In genomic region chr12:31958601-31959000, GRCh38 we compare ENCODE assay signal across 8 cellular contexts. TPM values are rescaled to one million over a fixed set of nuclear protein-coding genes. Genes with fewer than 3 reads are reported as not detected.
DNase-seq lines count a peak whose midpoint lies in the region; ATAC-seq, FAIRE-seq and TF ChIP-seq lines count a peak whose summit lies in the region.

No MANE protein-coding gene starts in this region.

- H3K27ac Mint-ChIP-seq in CD8-positive, alpha-beta T cell = peak overlapping the region; percentile 97

- TF ChIP-seq CTCF in CD8-positive, alpha-beta T cell (IDR thresholded peaks at IDR 0.05) = no peak
- TF ChIP-seq CTCF in H1 (IDR thresholded peaks at IDR 0.05; ENCODE audit: control extremely low read depth in 1 of 3, insufficient read depth in 1 of 3, low read depth in 1 of 3, low read length in 3 of 3) = no peak

- H2BK12ac ChIP-seq in H1 (ENCODE audit: low read depth, low read length) = no peak overlapping the region

- DNase-seq in CD8-positive, alpha-beta T cell = no peak
- DNase-seq in NCI-H748 treated with DMSO at 0.1 percent for 48 hours (lab: John Stamatoyannopoulos, UW) = peak; percentile 46
- no peak for DNase-seq in H1 (ENCODE audit: low read depth in 1 of 2, low spot score in 2 of 2)
- no peak for DNase-seq in NCI-H774 (lab: John Stamatoyannopoulos, UW)
- DNase-seq in SHP77 treated with DMSO at 0.1 percent for 48 hours (lab: John Stamatoyannopoulos, UW) = no peak

- H3K79me2 ChIP-seq in H1 (ENCODE audit: control insufficient read depth in 1 of 2, insufficient read depth in 2 of 2, low read length in 2 of 2) = peaks cover 19 to 41% of the 10 kb centered on the region in 2 experiments

- H3K4me2 ChIP-seq in H1 (ENCODE audit: insufficient read depth in 1 of 2, low read depth in 2 of 2, low read length in 2 of 2) = peak overlapping the region; percentile 75 to 76

- no peak for TF ChIP-seq POLR2A in H1 (IDR thresholded peaks at IDR 0.05; ENCODE audit: control extremely low read depth in 1 of 2, low read depth in 2 of 2, low read length in 2 of 2)

- H2BK15ac ChIP-seq in H1 (ENCODE audit: low read length) = no peak overlapping the region

- H3K4me3 ChIP-seq in CD8-positive, alpha-beta T cell (ENCODE audit: low read depth, low read length) = peak overlapping the region; percentile 75
- H3K4me3 ChIP-seq in H1 (ENCODE audit: extremely low read depth in 1 of 4, insufficient read depth in 2 of 4, low read depth in 3 of 4, low read length in 4 of 4) (peak overlapping the region; percentile 79 to 88 (median 85); a peak in 7 of 8 replicates), neuron (ENCODE audit: low read length) (peak overlapping the region; percentile 82)

- H3K79me1 ChIP-seq in H1 (ENCODE audit: low read depth, low read length) = peaks cover 2% of the 10 kb centered on the region; the same call in 1 of the 2 replicates

- H3K9me3 Mint-ChIP-seq in CD8-positive, alpha-beta T cell = peaks cover 2% of the 10 kb centered on the region

- no peak overlapping the region; the same call in 1 of the 2 replicates for H2AK5ac ChIP-seq in H1 (ENCODE audit: low read depth, low read length)

- H3K27me3 ChIP-seq in CD8-positive, alpha-beta T cell (ENCODE audit: insufficient read depth, low read length) = no peaks in the 10 kb centered on the region
- no peaks in the 10 kb centered on the region for H3K27me3 ChIP-seq in H1 (replicated peaks in 1 of 4; ENCODE audit: control insufficient read depth in 3 of 4, extremely low read depth in 1 of 4, insufficient read depth in 3 of 4, low read length in 3 of 4)
- no peaks in the 10 kb centered on the region for H3K27me3 ChIP-seq in neuron (ENCODE audit: insufficient read depth, low read length)

- peaks cover 0 to 6% of the 10 kb centered on the region in 2 experiments for H4K20me1 ChIP-seq in H1 (replicated peaks in 1 of 2; ENCODE audit: control insufficient read depth in 1 of 2, insufficient read depth in 2 of 2, low read length in 2 of 2)

- H3K23ac ChIP-seq in H1 (ENCODE audit: insufficient read length) = no peak overlapping the region

- peaks cover 63% of the 10 kb centered on the region for H3K4me1 Mint-ChIP-seq in CD8-positive, alpha-beta T cell (ENCODE audit: low read depth)

- TF ChIP-seq RAD21 in H1 (IDR thresholded peaks at IDR 0.05 in 1 of 2, conservative IDR thresholded peaks at IDR 0.05 in 1 of 2; ENCODE audit: low read depth in 2 of 2, low read length in 2 of 2) = no peak

- TF ChIP-seq EP300 in H1 (IDR thresholded peaks at IDR 0.05; ENCODE audit: borderline replicate concordance in 1 of 2, low read depth in 2 of 2, low read length in 2 of 2) = no peak

- H2AFZ ChIP-seq in H1 (ENCODE audit: low read length) = peak overlapping the region; percentile 24; the same call in 1 of the 2 replicates
- H2AFZ ChIP-seq in neuron (ENCODE audit: low read depth, low read length) = peak overlapping the region; percentile 88

- no peak overlapping the region for H3K56ac ChIP-seq in H1 (replicated peaks; ENCODE audit: insufficient read length, low read depth, low read length)

- no peak overlapping the region for H3K4ac ChIP-seq in H1 (replicated peaks; ENCODE audit: insufficient read length, low read depth, low read length)

- FAIRE-seq in H1 (lab: Jason Lieb, UNC) = no peak

- H3K4me1 ChIP-seq in CD8-positive, alpha-beta T cell (ENCODE audit: insufficient read depth, low read length) = peaks cover 43% of the 10 kb centered on the region
- peaks cover 0 to 16% (median 5%) of the 10 kb centered on the region in 4 experiments; a peak in 4 of 7 replicates for H3K4me1 ChIP-seq in H1 (replicated peaks in 1 of 4; ENCODE audit: control insufficient read depth in 3 of 4, insufficient read depth in 4 of 4, low read length in 3 of 4)
- H3K4me1 ChIP-seq in neuron (ENCODE audit: insufficient read depth, low read length) = peaks cover 12% of the 10 kb centered on the region

- 33% methylated on average over 7 of the region's 7 CpGs; no CpG with 5 or more reads in 1 of the 2 experiments for WGBS in H1 (ENCODE audit: extremely low coverage in 1 of 2, insufficient coverage in 1 of 2, insufficient read length in 1 of 2, insufficient replicate concordance in 2 of 2, low coverage in 1 of 2, low lambda C conversion rate in 2 of 2, missing lambda C conversion rate in 1 of 2), 2 experiments

- H2BK120ac ChIP-seq in H1 (replicated peaks; ENCODE audit: low read depth, low read length) = peak overlapping the region; percentile 2

- intact Hi-C loops in CD8-positive, alpha-beta T cell (cut with DNase I, micrococcal nuclease) = loop anchor here (2.0 to 5.0 kb wide), 7 partner anchors 62 to 632 kb away; partner anchors contain the start of genes AMN1 (in 1 of the 2), ETFBKMT (in 1 of the 2) and SINHCAF (in 1 of the 2)

- no peaks in the 10 kb centered on the region for H3K9me3 ChIP-seq in CD8-positive, alpha-beta T cell (ENCODE audit: low read length)
- H3K9me3 ChIP-seq in H1 (ENCODE audit: insufficient read depth in 2 of 2, low read depth in 1 of 2, low read length in 1 of 2) = no peaks in the 10 kb centered on the region
- no peaks in the 10 kb centered on the region for H3K9me3 ChIP-seq in neuron (ENCODE audit: low read length)

- H3K9ac ChIP-seq in H1 (replicated peaks in 1 of 4; ENCODE audit: extremely low read depth in 1 of 4, low read depth in 3 of 4, low read length in 3 of 4) = no peak overlapping the region

- H2BK5ac ChIP-seq in H1 (ENCODE audit: low read depth, low read length) = peak overlapping the region; percentile 62; the same call in 1 of the 2 replicates

- no peak overlapping the region for H4K8ac ChIP-seq in H1 (ENCODE audit: extremely low read depth, insufficient read depth, low read length)

- peak overlapping the region; percentile 96 for H3K4me3 Mint-ChIP-seq in CD8-positive, alpha-beta T cell

- no peak overlapping the region for H4K5ac ChIP-seq in H1 (ENCODE audit: insufficient read length, low read depth, low read length)

- CTCF ChIA-PET in CD8-positive, alpha-beta T cell (lab: Charles Lee) = interaction anchor here (0.7 to 2.5 kb wide), 8 partner anchors 13 to 301 kb away, joined by 3 to 7 read pairs (median 3); no protein-coding TSS in a partner anchor
- CTCF ChIA-PET in H1 (lab: Charles Lee; ENCODE audit: partially characterized antibody) = interaction anchor here (0.5 to 0.9 kb wide), 3 partner anchors 26 to 474 kb away, joined by 3 to 4 read pairs (median 3); no protein-coding TSS in a partner anchor

- H4K91ac ChIP-seq in H1 (replicated peaks; ENCODE audit: insufficient read length, low read length) = no peak overlapping the region

- H3K36me3 Mint-ChIP-seq in CD8-positive, alpha-beta T cell = peaks cover 38% of the 10 kb centered on the region

- peaks cover 3% of the 10 kb centered on the region for H3K23me2 ChIP-seq in H1 (ENCODE audit: low read depth, low read length)

- H3K27me3 Mint-ChIP-seq in CD8-positive, alpha-beta T cell (ENCODE audit: low read depth) = no peaks in the 10 kb centered on the region

- peak overlapping the region; percentile 80 for H3K27ac ChIP-seq in CD8-positive, alpha-beta T cell (ENCODE audit: low read depth, low read length)
- no peak overlapping the region for H3K27ac ChIP-seq in H1 (ENCODE audit: low read depth, low read length)

- H3K18ac ChIP-seq in H1 (ENCODE audit: extremely low read depth, low read length) = no peak overlapping the region

- H3K14ac ChIP-seq in H1 (ENCODE audit: insufficient read length) = no peak overlapping the region

- H3K36me3 ChIP-seq in CD8-positive, alpha-beta T cell (ENCODE audit: insufficient read depth, low read length) = peaks cover 8% of the 10 kb centered on the region
- H3K36me3 ChIP-seq in H1 (ENCODE audit: control insufficient read depth in 2 of 4, insufficient read depth in 4 of 4, low read length in 3 of 4) (peaks cover 0 to 25% (median 7%) of the 10 kb centered on the region in 4 experiments; a peak in 3 of 8 replicates), neuron (ENCODE audit: insufficient read depth, low read length) (peaks cover 18% of the 10 kb centered on the region)

- no peak overlapping the region for H2BK20ac ChIP-seq in H1 (ENCODE audit: low read length)

- POLR2A ChIA-PET in CD8-positive, alpha-beta T cell (lab: Charles Lee) = interaction anchor here (0.6 to 4.6 kb wide), 26 partner anchors 9 to 640 kb away, joined by 3 to 59 read pairs (median 5); partner anchors contain the start of genes AMN1, BICD1 and ETFBKMT
- POLR2A ChIA-PET in H1 (lab: Charles Lee; ENCODE audit: partially characterized antibody) = interaction anchor here (0.6 to 2.5 kb wide), 10 partner anchors 8 to 606 kb away, joined by 3 to 7 read pairs (median 4); partner anchors contain the start of genes AMN1 and BICD1

- ATAC-seq in CD8-positive, alpha-beta T cell = no peak
- no peak for ATAC-seq in activated CD4-positive, CD25-positive, alpha-beta regulatory T cell treated with anti-CD3 and anti-CD28 coated beads, Interleukin-2, amount 50 U/mL, for 24 hours
- ATAC-seq in GM18870 (IDR thresholded peaks at IDR 0.05; ENCODE audit: unreplicated experiment) = no peak

TF ChIP-seq in H1, 55 proteins besides CTCF, POLR2A, EP300 and RAD21 (continues in another document):
- TF ChIP-seq CBX5 (IDR thresholded peaks at IDR 0.05; ENCODE audit: low read depth, low read length) = no peak
- TF ChIP-seq, protein P1, sequence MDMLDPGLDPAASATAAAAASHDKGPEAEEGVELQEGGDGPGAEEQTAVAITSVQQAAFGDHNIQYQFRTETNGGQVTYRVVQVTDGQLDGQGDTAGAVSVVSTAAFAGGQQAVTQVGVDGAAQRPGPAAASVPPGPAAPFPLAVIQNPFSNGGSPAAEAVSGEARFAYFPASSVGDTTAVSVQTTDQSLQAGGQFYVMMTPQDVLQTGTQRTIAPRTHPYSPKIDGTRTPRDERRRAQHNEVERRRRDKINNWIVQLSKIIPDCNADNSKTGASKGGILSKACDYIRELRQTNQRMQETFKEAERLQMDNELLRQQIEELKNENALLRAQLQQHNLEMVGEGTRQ (IDR thresholded peaks at IDR 0.05; ENCODE audit: low read length) = no peak

RNA-seq across cellular contexts. Expression of gene RESF1, which starts 0.6 kb away (rescaled TPM):
- total RNA-seq in CD8-positive, alpha-beta T cell = 100 to 1,000 TPM; 117 to 119 TPM
- 116 and 128 TPM in 2 replicates for total RNA-seq in H1 (2021; fragmentation: NEBNext Ultra II Directional; extraction: Animal tissue kit (Norgen Biotek cat#: 25700))
- 49.4 and 64.3 TPM in 2 replicates for polyA plus RNA-seq in H1 (2011; rRNA removed)
- 76.6 TPM for polyA plus RNA-seq in H1 (2011; cell fraction: cytosol; rRNA removed)
- polyA plus RNA-seq in H1 (2011; cell fraction: nucleus; rRNA removed) = 46.7 TPM
- polyA plus RNA-seq in H1 (2012, experiment 1 of 2) = 28.8 to 56.1 TPM (median 37.4 TPM) in 4 replicates
- polyA plus RNA-seq in H1 (2012, experiment 2 of 2) = 6.4 TPM
- 113 TPM for polyA plus RNA-seq in H1 (2013, experiment 1 of 2)
- polyA plus RNA-seq in H1 (2013, experiment 2 of 2) = 99.4 TPM
- polyA minus RNA-seq in H1 (2011; rRNA and poly(A)+ RNA removed) = 141 and 220 TPM in 2 replicates
- polyA minus RNA-seq in H1 (2011; cell fraction: cytosol; rRNA and poly(A)+ RNA removed) = 61.0 TPM
- 332 TPM for polyA minus RNA-seq in H1 (2011; cell fraction: nucleus; rRNA and poly(A)+ RNA removed)
